In genomic region chr21:45908536-45909237, GRCh38 we compare ENCODE assay signal across 19 cellular contexts.
DNase-seq lines count a peak whose midpoint lies in the region; ATAC-seq, FAIRE-seq and TF ChIP-seq lines count a peak whose summit lies in the region.
"Had no signal": no experiment of that assay in that cellular context is flagged by ENCODE, and none has a peak within 500 bp of the region (broad histone marks: within the 10 kb centered on the region; RNA-seq: fewer than 3 reads in every experiment).

No MANE protein-coding gene starts in this region.

- no peaks in the 10 kb centered on the region for H4K20me1 ChIP-seq in HepG2 (ENCODE audit: insufficient read depth, low read length)
- H4K20me1 ChIP-seq: BLaER1 treated with 17β-estradiol and CSF1 and Interleukin-3, amounts not matched to agents 10 nM and 100 nM had no signal

- H3K4me1 Mint-ChIP-seq in chondrocyte (ENCODE audit: low read depth) = peaks cover 25% of the 10 kb centered on the region
- H3K4me1 Mint-ChIP-seq in CD4-positive, alpha-beta memory T cell = peaks cover 0 to 3% (median under 1%) of the 10 kb centered on the region in 4 donors
- H3K4me1 Mint-ChIP-seq: IgD-negative memory B cell had no signal

- no peak overlapping the region for H3K4me3 Mint-ChIP-seq in chondrocyte (ENCODE audit: unreplicated experiment)
- H3K4me3 Mint-ChIP-seq in CD4-positive, alpha-beta memory T cell = no peak overlapping the region
- H3K4me3 Mint-ChIP-seq: HFFc6, IgD-negative memory B cell had no signal

- no peak for TF ChIP-seq CTCF in right lobe of liver (IDR thresholded peaks at IDR 0.05)
- TF ChIP-seq CTCF in HepG2 (CRISPR knock-in tag; IDR thresholded peaks at IDR 0.05) = no peak
- TF ChIP-seq CTCF in chondrocyte (IDR thresholded peaks at IDR 0.05) = no peak
- TF ChIP-seq CTCF in psoas muscle (IDR thresholded peaks at IDR 0.05) = no peak

- H3K4me2 ChIP-seq in HepG2 (ENCODE audit: low read depth, low read length) = no peak overlapping the region
- H3K4me2 ChIP-seq: BLaER1 treated with 17β-estradiol and CSF1 and Interleukin-3, amounts not matched to agents 10 nM and 100 nM; KMS-11 had no signal

- peaks cover 8% of the 10 kb centered on the region for H3K36me3 Mint-ChIP-seq in chondrocyte (ENCODE audit: low read depth)
- H3K36me3 Mint-ChIP-seq in CD4-positive, alpha-beta memory T cell = no peaks in the 10 kb centered on the region
- H3K36me3 Mint-ChIP-seq: CD4-positive, CD25-positive, alpha-beta regulatory T cell; IgD-negative memory B cell had no signal

- POLR2A ChIA-PET in HepG2 (lab: Yijun Ruan, JAX) = interaction anchor here (0.6 kb wide), 1 partner anchor 235 kb away, joined by 4 read pairs; no protein-coding TSS in a partner anchor
- POLR2A ChIA-PET in CD4-positive, alpha-beta memory T cell (lab: Charles Lee; ENCODE audit: partially characterized antibody) = no interaction called here

- ATAC-seq in right lobe of liver (peak in 1 of 4 donors; percentile 12), HepG2 (no peak), psoas muscle (no peak)
- ATAC-seq: GM12878 had no signal

- H3K36me3 ChIP-seq in right lobe of liver (no peaks in the 10 kb centered on the region), HepG2 (replicated peaks in 1 of 2; ENCODE audit: control insufficient read depth in 1 of 2, insufficient read depth in 2 of 2, low read length in 2 of 2) (no peaks in the 10 kb centered on the region), psoas muscle (ENCODE audit: insufficient read depth in 1 of 2, low read depth in 1 of 2) (no peaks in the 10 kb centered on the region)
- no peaks in the 10 kb centered on the region for H3K36me3 ChIP-seq in CD4-positive, alpha-beta memory T cell (ENCODE audit: insufficient read depth, low read length)
- H3K36me3 ChIP-seq: HAP-1 had no signal

- TF ChIP-seq POLR2A in right lobe of liver (IDR thresholded peaks at IDR 0.05) = no peak
- no peak for TF ChIP-seq POLR2A in HepG2 (IDR thresholded peaks at IDR 0.05; ENCODE audit: insufficient read depth in 1 of 2, low read depth in 2 of 2, low read length in 2 of 2)

- no peaks in the 10 kb centered on the region for H3K9me3 Mint-ChIP-seq in chondrocyte (ENCODE audit: low read depth)
- H3K9me3 Mint-ChIP-seq in CD4-positive, alpha-beta memory T cell = no peaks in the 10 kb centered on the region
- H3K9me3 Mint-ChIP-seq: CD4-positive, CD25-positive, alpha-beta regulatory T cell; HFFc6; IgD-negative memory B cell had no signal

- no peak overlapping the region for H3K27ac Mint-ChIP-seq in chondrocyte (ENCODE audit: unreplicated experiment)
- no peak overlapping the region for H3K27ac Mint-ChIP-seq in CD4-positive, alpha-beta memory T cell
- H3K27ac Mint-ChIP-seq: CD4-positive, CD25-positive, alpha-beta regulatory T cell; HFFc6; IgD-negative memory B cell had no signal

- intact Hi-C loops in right lobe of liver (cut with DNase I) = no loop called here
- intact Hi-C loops in HepG2 (cut with micrococcal nuclease; ENCODE audit: unreplicated experiment) = no loop called here
- intact Hi-C loops in psoas muscle (cut with DNase I) = no loop called here
- intact Hi-C loops in CD4-positive, alpha-beta memory T cell (cut with micrococcal nuclease) = no loop called here

- peak in 2 of 3 donors; percentile 16 to 44 for DNase-seq in right lobe of liver
- DNase-seq in HepG2 (ENCODE audit: low spot score) = no peak
- peak; percentile 80 for DNase-seq in chondrocyte (ENCODE audit: low spot score)
- DNase-seq in psoas muscle = peak; percentile 4 to 46
- DNase-seq in NCI-H1417 treated with DMSO at 0.1 percent for 48 hours (lab: John Stamatoyannopoulos, UW) = no peak
- DNase-seq in CD4-positive, alpha-beta memory T cell = no peak
- no peak for DNase-seq in NCI-H524 (lab: John Stamatoyannopoulos, UW)
- DNase-seq: ACHN; Calu3; CD4-positive, CD25-positive, alpha-beta regulatory T cell; DMS 273 treated with DMSO at 0.1 percent for 48 hours; GOT3; HFFc6 had no signal

- FAIRE-seq in HepG2 (lab: Jason Lieb, UNC) = no peak
- FAIRE-seq: GM12878 had no signal

- H3K9ac ChIP-seq in HepG2 (ENCODE audit: insufficient read depth, low read depth, low read length) = no peak overlapping the region
- H3K9ac ChIP-seq: BLaER1 treated with 17β-estradiol and CSF1 and Interleukin-3, amounts not matched to agents 10 nM and 100 nM; KMS-11 had no signal

- H2AFZ ChIP-seq in HepG2 (ENCODE audit: low read length) = no peak overlapping the region

- no peak overlapping the region for H3K4me3 ChIP-seq in right lobe of liver
- no peak overlapping the region for H3K4me3 ChIP-seq in HepG2 (replicated peaks in 1 of 3; ENCODE audit: insufficient read depth in 1 of 3, low read depth in 2 of 3, low read length in 3 of 3)
- H3K4me3 ChIP-seq in psoas muscle = no peak overlapping the region
- no peak overlapping the region for H3K4me3 ChIP-seq in CD4-positive, alpha-beta memory T cell (ENCODE audit: low read length in 2 of 2)
- H3K4me3 ChIP-seq: BLaER1 treated with 17β-estradiol and CSF1 and Interleukin-3, amounts not matched to agents 10 nM and 100 nM; GM12878; HAP-1 had no signal

- H3K4me1 ChIP-seq in right lobe of liver = no peaks in the 10 kb centered on the region
- no peaks in the 10 kb centered on the region for H3K4me1 ChIP-seq in HepG2 (ENCODE audit: insufficient read depth, low read length)
- H3K4me1 ChIP-seq in psoas muscle = no peaks in the 10 kb centered on the region
- no peaks in the 10 kb centered on the region for H3K4me1 ChIP-seq in CD4-positive, alpha-beta memory T cell (ENCODE audit: insufficient read depth, low read length)
- H3K4me1 ChIP-seq: HAP-1 had no signal

- no peak for TF ChIP-seq EP300 in HepG2 (IDR thresholded peaks at IDR 0.05; ENCODE audit: low read depth in 2 of 2, low read length in 2 of 2)
- TF ChIP-seq EP300 in HepG2 (CRISPR knock-in tag; IDR thresholded peaks at IDR 0.05; ENCODE audit: borderline replicate concordance) = no peak

- no peaks in the 10 kb centered on the region for H3K27me3 Mint-ChIP-seq in chondrocyte (ENCODE audit: low read depth)
- no peaks in the 10 kb centered on the region for H3K27me3 Mint-ChIP-seq in CD4-positive, alpha-beta memory T cell
- H3K27me3 Mint-ChIP-seq: CD4-positive, CD25-positive, alpha-beta regulatory T cell; IgD-negative memory B cell had no signal

- no peaks in the 10 kb centered on the region for H3K79me2 ChIP-seq in HepG2 (ENCODE audit: insufficient read depth, low read length)

- in situ Hi-C loops in HepG2 (cut with HindIII; ENCODE audit: extremely low pct_ligation_motif_present, low pct_unique_long_range_greater_than_20kb) = no loop called here

- H3K27ac ChIP-seq in right lobe of liver = no peak overlapping the region
- no peak overlapping the region for H3K27ac ChIP-seq in HepG2 (ENCODE audit: extremely low read length, insufficient read depth, low read length)
- H3K27ac ChIP-seq in psoas muscle = no peak overlapping the region
- no peak overlapping the region for H3K27ac ChIP-seq in CD4-positive, alpha-beta memory T cell (ENCODE audit: low read depth, low read length)
- H3K27ac ChIP-seq: BLaER1 treated with 17β-estradiol and CSF1 and Interleukin-3, amounts not matched to agents 10 nM and 100 nM; HL-60; KMS-11 had no signal

- no TSS peak for BruUV-seq in HepG2 (replicated peaks; lab: Mats Ljungman, UMichigan)

- H3K27me3 ChIP-seq in right lobe of liver (no peaks in the 10 kb centered on the region), HepG2 (ENCODE audit: control insufficient read depth in 1 of 2, insufficient read depth in 2 of 2, low read length in 2 of 2) (peaks cover 3 to 53% of the 10 kb centered on the region in 2 experiments; a peak in 4 of 5 replicates), psoas muscle (ENCODE audit: insufficient read depth in 3 of 3, low read length in 2 of 3) (peaks cover 0 to 4% (median 2%) of the 10 kb centered on the region in 3 donors)
- no peaks in the 10 kb centered on the region for H3K27me3 ChIP-seq in CD4-positive, alpha-beta memory T cell (ENCODE audit: insufficient read depth, low read length)
- H3K27me3 ChIP-seq: BLaER1 treated with 17β-estradiol and CSF1 and Interleukin-3, amounts not matched to agents 10 nM and 100 nM had no signal

- H3K9me3 ChIP-seq in right lobe of liver = no peaks in the 10 kb centered on the region
- H3K9me3 ChIP-seq in HepG2 (ENCODE audit: low read length) = no peaks in the 10 kb centered on the region
- H3K9me3 ChIP-seq in psoas muscle = no peaks in the 10 kb centered on the region
- no peaks in the 10 kb centered on the region for H3K9me3 ChIP-seq in CD4-positive, alpha-beta memory T cell (ENCODE audit: control insufficient read depth in 1 of 2, low read length in 2 of 2)
- H3K9me3 ChIP-seq: BLaER1 treated with 17β-estradiol and CSF1 and Interleukin-3, amounts not matched to agents 10 nM and 100 nM; HAP-1 had no signal

- 89% methylated on average over 15 of the region's 27 CpGs for WGBS in right lobe of liver (ENCODE audit: insufficient coverage, low coverage, low lambda C conversion rate, missing lambda C conversion rate)
- 64% methylated on average over 11 of the region's 27 CpGs for WGBS in HepG2 (ENCODE audit: low lambda C conversion rate)
- WGBS in psoas muscle, 3 donors = 88 to 90% (median 89%) methylated on average over 26 to 27 of the region's 27 CpGs

- CTCF ChIA-PET in HepG2 (lab: Yijun Ruan, JAX; ENCODE audit: low intra/inter-chr PET ratio, low total read pairs) = no interaction called here
- CTCF ChIA-PET in CD4-positive, alpha-beta memory T cell (lab: Charles Lee; ENCODE audit: partially characterized antibody) = no interaction called here

- TF ChIP-seq RAD21 in HepG2 (CRISPR knock-in tag; IDR thresholded peaks at IDR 0.05) = no peak

TF ChIP-seq in HepG2, 621 proteins besides CTCF, POLR2A, EP300 and RAD21 (continues in another document):
- TF ChIP-seq ZNF713 (CRISPR knock-in tag; IDR thresholded peaks at IDR 0.05) = no peak
- no peak for TF ChIP-seq MEF2D (CRISPR knock-in tag; IDR thresholded peaks at IDR 0.05)
- TF ChIP-seq MAFF (IDR thresholded peaks at IDR 0.05; ENCODE audit: low read depth, low read length) = no peak
- no peak for TF ChIP-seq ZNF225 (CRISPR knock-in tag; IDR thresholded peaks at IDR 0.05)
- TF ChIP-seq ZNF33B (CRISPR knock-in tag; IDR thresholded peaks at IDR 0.05) = no peak
- TF ChIP-seq CENPT (CRISPR knock-in tag; IDR thresholded peaks at IDR 0.05; ENCODE audit: low read depth) = no peak

Comparison
In these comparisons a context has a peak if more than half of its experiments do, and no peak if none do; other contexts are left out.
1. DNase-seq: peak in right lobe of liver (2 of 3), chondrocyte (single experiment) and psoas muscle (2 of 2); none in HepG2 (single experiment), NCI-H1417 treated with DMSO at 0.1 percent for 48 hours (single experiment), CD4-positive, alpha-beta memory T cell (0 of 5) and NCI-H524 (0 of 2).